ENCODE assay signal across 1 cellular context in genomic region chrX:12975999-12976558, GRCh38.
TF ChIP-seq lines count a peak whose summit lies in the region.

No MANE protein-coding gene starts in this region.

TF ChIP-seq in GM23338, 12 proteins besides CTCF, POLR2A, EP300 and RAD21 (continued from another document):
- TF ChIP-seq CREB1 (CRISPR knock-in tag; IDR thresholded peaks at IDR 0.05; ENCODE audit: low read depth), result no peak
- no peak for TF ChIP-seq ZNF114 (CRISPR knock-in tag; IDR thresholded peaks at IDR 0.05)
- TF ChIP-seq REST (IDR thresholded peaks at IDR 0.05; ENCODE audit: unreplicated experiment), result no peak
- no peak for TF ChIP-seq EZH2phosphoT487 (IDR thresholded peaks at IDR 0.05; ENCODE audit: unreplicated experiment)
- TF ChIP-seq JUNB (IDR thresholded peaks at IDR 0.05; ENCODE audit: unreplicated experiment), result no peak
- TF ChIP-seq EZH2 (IDR thresholded peaks at IDR 0.05; ENCODE audit: low read depth, unreplicated experiment), result no peak
- TF ChIP-seq NANOG (IDR thresholded peaks at IDR 0.05; ENCODE audit: borderline replicate concordance), result no peak
- TF ChIP-seq POLR2AphosphoS5 (IDR thresholded peaks at IDR 0.05; ENCODE audit: low read depth), result no peak
